ENCODE assay signal across 25 cellular contexts in genomic region chr2:187272255-187272654, GRCh38.
"Had no signal": no experiment of that assay in that cellular context is flagged by ENCODE, and none has a peak within 500 bp of the region (broad histone marks: within the 10 kb centered on the region; RNA-seq: fewer than 3 reads in every experiment).

No MANE protein-coding gene starts in this region.

- ATAC-seq: T-cell had no signal

- H3K9me3 ChIP-seq: MG63, SJSA1 had no signal

- H3K27ac Mint-ChIP-seq: T-cell had no signal

- H3K4me1 ChIP-seq: SJSA1 had no signal

- H3K27ac ChIP-seq: SJSA1, SK-N-MC had no signal

- DNase-seq: IMR-90, Karpas-422, KG1, MG63, NCI-H1092, NCI-H1105 treated with DMSO at 0.1 percent for 48 hours, NCI-H1417 treated with DMSO at 0.1 percent for 48 hours, NCI-H146, NCI-H1694 treated with DMSO at 0.1 percent for 48 hours, NCI-H1930, NCI-H2081, NCI-H2107, NCI-H2227 treated with DMSO at 0.1 percent for 48 hours, NCI-H510A, NCI-H524 treated with DMSO at 0.1 percent for 48 hours, NCI-H69, NCI-H774, Right ventricle myocardium superior, RPMI8226, SIG-M5, T-cell had no signal

- FAIRE-seq: HepG2, RCC 7860 had no signal

- H3K36me3 ChIP-seq: MG63, SJSA1 had no signal

- H3K4me3 ChIP-seq: MG63, SJSA1, SK-N-MC had no signal

- H3K36me3 Mint-ChIP-seq: T-cell had no signal

- H3K4me1 Mint-ChIP-seq: T-cell had no signal

- H3K27me3 Mint-ChIP-seq: T-cell had no signal

- H3K27me3 ChIP-seq: MG63, SJSA1 had no signal

- H3K4me3 Mint-ChIP-seq: T-cell had no signal
